14 cellular contexts compared by ENCODE assay signal in genomic region chr17:32558328-32558955, GRCh38.
A peak's percentile ranks its signal among the peaks of the same experiment; 100 is the strongest.
DNase-seq lines count a peak whose midpoint lies in the region; ATAC-seq and TF ChIP-seq lines count a peak whose summit lies in the region.
"Had no signal": no experiment of that assay in that cellular context is flagged by ENCODE, and none has a peak within 500 bp of the region (broad histone marks: within the 10 kb centered on the region; RNA-seq: fewer than 3 reads in every experiment).

No MANE protein-coding gene starts in this region.

- CTCF ChIA-PET in activated CD4-positive, alpha-beta T cell treated with anti-CD3 and anti-CD28 coated beads, Interleukin-2, amount 10 ng/mL, durations not matched to agents 7 days and 5 days (lab: Charles Lee): interaction anchor here (0.9 to 1.8 kb wide), 3 partner anchors 11 to 34 kb away, joined by 3 to 7 read pairs (median 6); no protein-coding TSS in a partner anchor
- CTCF ChIA-PET in PC-3 (lab: Charles Lee): no interaction called here

- TF ChIP-seq CTCF in nephron progenitor cell (IDR thresholded peaks at IDR 0.05) (no peak), PC-3 (conservative IDR thresholded peaks at IDR 0.05; ENCODE audit: low read depth, low read length) (no peak)

- H4K20me1 ChIP-seq in Karpas-422 (ENCODE audit: insufficient read depth, low read depth, low read length) (no peaks in the 10 kb centered on the region), PC-3 (ENCODE audit: low read length) (no peaks in the 10 kb centered on the region)

- H3K36me3 Mint-ChIP-seq in activated CD4-positive, alpha-beta T cell treated with anti-CD3 and anti-CD28 coated beads, Interleukin-2, amount 10 ng/mL, durations not matched to agents 7 days and 5 days (ENCODE audit: low read depth): no peaks in the 10 kb centered on the region
- no peaks in the 10 kb centered on the region for H3K36me3 Mint-ChIP-seq in activated naive CD8-positive, alpha-beta T cell treated with anti-CD3 and anti-CD28 coated beads for 36 hours
- H3K36me3 Mint-ChIP-seq in nephron progenitor cell (ENCODE audit: low read depth): no peaks in the 10 kb centered on the region
- H3K36me3 Mint-ChIP-seq: mesothelial cell of epicardium had no signal

- peak overlapping the region; percentile 27 for H3K27ac Mint-ChIP-seq in activated CD4-positive, alpha-beta T cell treated with anti-CD3 and anti-CD28 coated beads, Interleukin-2, amount 10 ng/mL, durations not matched to agents 7 days and 5 days
- H3K27ac Mint-ChIP-seq in activated naive CD8-positive, alpha-beta T cell treated with anti-CD3 and anti-CD28 coated beads for 36 hours: peak overlapping the region; percentile 71
- peak overlapping the region; percentile 96 for H3K27ac Mint-ChIP-seq in nephron progenitor cell
- H3K27ac Mint-ChIP-seq: mesothelial cell of epicardium had no signal

- POLR2A ChIA-PET in activated CD4-positive, alpha-beta T cell treated with anti-CD3 and anti-CD28 coated beads, Interleukin-2, amount 10 ng/mL, durations not matched to agents 7 days and 5 days (lab: Charles Lee): no interaction called here
- POLR2A ChIA-PET in PC-3 (lab: Charles Lee; ENCODE audit: unreplicated experiment): no interaction called here

- no peaks in the 10 kb centered on the region for H3F3A ChIP-seq in PC-3 (ENCODE audit: low read length, unreplicated experiment)

- H3K36me3 ChIP-seq in Karpas-422 (ENCODE audit: insufficient read depth, low read length) (no peaks in the 10 kb centered on the region), PC-3 (ENCODE audit: low read depth, low read length) (no peaks in the 10 kb centered on the region)

- H3K9me3 ChIP-seq in Karpas-422 (ENCODE audit: low read length) (no peaks in the 10 kb centered on the region), PC-3 (ENCODE audit: low read length) (no peaks in the 10 kb centered on the region)

- H3K79me2 ChIP-seq in Karpas-422 (ENCODE audit: low read length) (no peaks in the 10 kb centered on the region), PC-3 (ENCODE audit: low read length) (no peaks in the 10 kb centered on the region)

- H3K9ac ChIP-seq in Karpas-422 (ENCODE audit: low read length): no peak overlapping the region
- H3K9ac ChIP-seq in PC-3 (ENCODE audit: low read length): no peak overlapping the region

- H3K4me3 Mint-ChIP-seq in activated CD4-positive, alpha-beta T cell treated with anti-CD3 and anti-CD28 coated beads, Interleukin-2, amount 10 ng/mL, durations not matched to agents 7 days and 5 days: no peak overlapping the region
- peak overlapping the region; percentile 34 for H3K4me3 Mint-ChIP-seq in activated naive CD8-positive, alpha-beta T cell treated with anti-CD3 and anti-CD28 coated beads for 36 hours
- H3K4me3 Mint-ChIP-seq in nephron progenitor cell: no peak overlapping the region
- H3K4me3 Mint-ChIP-seq: mesothelial cell of epicardium had no signal

- H3K9me3 Mint-ChIP-seq in activated CD4-positive, alpha-beta T cell treated with anti-CD3 and anti-CD28 coated beads, Interleukin-2, amount 10 ng/mL, durations not matched to agents 7 days and 5 days: no peaks in the 10 kb centered on the region
- no peaks in the 10 kb centered on the region for H3K9me3 Mint-ChIP-seq in activated naive CD8-positive, alpha-beta T cell treated with anti-CD3 and anti-CD28 coated beads for 36 hours
- no peaks in the 10 kb centered on the region for H3K9me3 Mint-ChIP-seq in nephron progenitor cell
- H3K9me3 Mint-ChIP-seq: mesothelial cell of epicardium had no signal

- H3K27me3 ChIP-seq in Karpas-422 (ENCODE audit: low read length) (no peaks in the 10 kb centered on the region), PC-3 (ENCODE audit: low read length) (no peaks in the 10 kb centered on the region)

- H3K27ac ChIP-seq in Karpas-422 (ENCODE audit: low read length): no peak overlapping the region
- H3K27ac ChIP-seq in PC-3 (ENCODE audit: low read length): no peak overlapping the region
- H3K27ac ChIP-seq: SK-N-MC had no signal

- peak overlapping the region; percentile 56 for H3K4me2 ChIP-seq in Karpas-422 (ENCODE audit: low read depth, low read length, poor library complexity, severe bottlenecking)
- no peak overlapping the region for H3K4me2 ChIP-seq in PC-3 (ENCODE audit: low read length)

- H3K4me3 ChIP-seq in Karpas-422 (ENCODE audit: low read length) (0 out of 2 replicates have a peak overlapping the region, but pooled peaks have one; percentile 36), PC-3 (ENCODE audit: low read length) (no peak overlapping the region)
- H3K4me3 ChIP-seq: SK-N-MC had no signal

- H3K9me2 ChIP-seq in Karpas-422 (replicated peaks; ENCODE audit: insufficient read depth, low read length): no peaks in the 10 kb centered on the region
- no peaks in the 10 kb centered on the region for H3K9me2 ChIP-seq in PC-3 (replicated peaks; ENCODE audit: low read length)

- peaks cover 36% of the 10 kb centered on the region for H3K4me1 Mint-ChIP-seq in activated CD4-positive, alpha-beta T cell treated with anti-CD3 and anti-CD28 coated beads, Interleukin-2, amount 10 ng/mL, durations not matched to agents 7 days and 5 days
- H3K4me1 Mint-ChIP-seq in activated naive CD8-positive, alpha-beta T cell treated with anti-CD3 and anti-CD28 coated beads for 36 hours: peaks cover 33% of the 10 kb centered on the region
- H3K4me1 Mint-ChIP-seq in nephron progenitor cell: peaks cover 16% of the 10 kb centered on the region

- H3K27me3 Mint-ChIP-seq in activated CD4-positive, alpha-beta T cell treated with anti-CD3 and anti-CD28 coated beads, Interleukin-2, amount 10 ng/mL, durations not matched to agents 7 days and 5 days: peaks cover 2% of the 10 kb centered on the region
- H3K27me3 Mint-ChIP-seq in activated naive CD8-positive, alpha-beta T cell treated with anti-CD3 and anti-CD28 coated beads for 36 hours: no peaks in the 10 kb centered on the region
- H3K27me3 Mint-ChIP-seq in nephron progenitor cell (ENCODE audit: low read depth, poor library complexity): no peaks in the 10 kb centered on the region

- H2AFZ ChIP-seq in Karpas-422 (ENCODE audit: low read length) (peak overlapping the region; percentile 42; the same call in 1 of the 2 replicates), PC-3 (ENCODE audit: low read length) (no peak overlapping the region)

- no TSS peak for BruUV-seq in PC-3 (replicated peaks; lab: Mats Ljungman, UMichigan)

- ATAC-seq in PC-3: no peak
- ATAC-seq: sciatic nerve had no signal

- H3K4me1 ChIP-seq in Karpas-422 (ENCODE audit: low read length) (peaks cover 27% of the 10 kb centered on the region), PC-3 (ENCODE audit: insufficient read depth, low read length) (no peaks in the 10 kb centered on the region)

- peak; percentile 15 for DNase-seq in activated CD4-positive, alpha-beta T cell treated with anti-CD3 and anti-CD28 coated beads, Interleukin-2, amount 10 ng/mL, durations not matched to agents 7 days and 5 days
- no peak for DNase-seq in activated CD4-positive, alpha-beta T cell treated with anti-CD3 and anti-CD28 coated beads, Interleukin-2, amount 50 U/mL, for 48 hours
- peak; percentile 56 for DNase-seq in Karpas-422
- DNase-seq in activated naive CD8-positive, alpha-beta T cell treated with anti-CD3 and anti-CD28 coated beads for 36 hours: no peak
- DNase-seq in nephron progenitor cell: no peak
- no peak for DNase-seq in NCI-H2029 treated with DMSO at 0.1 percent for 48 hours (lab: John Stamatoyannopoulos, UW)
- DNase-seq in inferior parietal cortex (ENCODE audit: extremely low spot score): no peak
- no peak for DNase-seq in PC-3
- DNase-seq: activated CD4-positive, alpha-beta T cell treated with anti-CD3 and anti-CD28 coated beads, Interleukin-2, amount 50 U/mL, for 4 hours; DMS79; trophoblast cell had no signal

- intact Hi-C loops in PC-3 (cut with micrococcal nuclease): no loop called here

Comparison
In these comparisons a context has a peak if more than half of its experiments do, and no peak if none do; other contexts are left out.
1. DNase-seq: peak in activated CD4-positive, alpha-beta T cell treated with anti-CD3 and anti-CD28 coated beads, Interleukin-2, amount 10 ng/mL, durations not matched to agents 7 days and 5 days (single experiment) and Karpas-422 (single experiment); none in activated CD4-positive, alpha-beta T cell treated with anti-CD3 and anti-CD28 coated beads, Interleukin-2, amount 50 U/mL, for 48 hours (0 of 2), activated naive CD8-positive, alpha-beta T cell treated with anti-CD3 and anti-CD28 coated beads for 36 hours (single experiment), nephron progenitor cell (single experiment), NCI-H2029 treated with DMSO at 0.1 percent for 48 hours (single experiment), inferior parietal cortex (single experiment) and PC-3 (single experiment).
2. H3K27ac Mint-ChIP-seq: peak in every context shown above with its lines; median percentile 96 in nephron progenitor cell; 71 in activated naive CD8-positive, alpha-beta T cell treated with anti-CD3 and anti-CD28 coated beads for 36 hours; 27 in activated CD4-positive, alpha-beta T cell treated with anti-CD3 and anti-CD28 coated beads, Interleukin-2, amount 10 ng/mL, durations not matched to agents 7 days and 5 days.